In the genomic region with DNA sequence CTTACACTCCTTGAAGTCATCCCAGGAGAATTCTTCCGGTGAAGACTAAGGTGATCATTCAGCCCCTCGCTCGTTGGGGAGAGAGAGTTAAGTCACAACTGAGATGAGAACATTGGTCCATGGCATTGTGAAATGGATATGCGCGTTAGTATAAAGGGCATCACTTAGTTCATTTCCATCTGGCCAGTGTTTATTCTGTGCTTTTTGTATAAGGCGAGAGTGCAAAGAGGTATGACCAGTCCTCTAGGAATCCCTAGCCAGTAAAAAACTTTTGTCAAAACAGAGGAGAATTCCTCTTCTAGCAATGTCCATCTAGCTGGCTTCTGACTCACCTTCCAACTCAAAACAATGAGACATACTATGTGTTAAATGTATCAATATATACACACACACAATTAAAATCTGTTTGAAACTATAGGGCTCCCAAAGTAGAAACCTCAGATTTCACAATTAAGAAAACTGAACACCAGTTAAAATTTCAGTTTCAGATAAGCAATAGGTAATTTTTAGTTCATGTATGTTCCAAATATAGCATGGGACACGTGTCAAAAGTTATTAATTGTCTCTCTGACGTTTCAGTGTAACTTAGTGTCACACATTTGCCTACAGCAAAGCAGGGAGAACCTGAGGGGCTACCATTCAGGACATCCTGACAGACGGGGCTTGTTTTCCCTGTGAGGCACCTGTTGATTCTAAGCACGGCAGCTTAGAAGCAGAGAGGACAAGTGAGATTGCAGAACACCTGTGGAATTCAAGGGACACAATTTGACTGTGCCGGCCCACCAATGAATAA, we compare ENCODE assay signal across 11 cellular contexts.
DNase-seq lines count a peak whose midpoint lies in the region; ATAC-seq, FAIRE-seq and TF ChIP-seq lines count a peak whose summit lies in the region.
"Had no signal": no experiment of that assay in that cellular context is flagged by ENCODE, and none has a peak within 500 bp of the region (broad histone marks: within the 10 kb centered on the region; RNA-seq: fewer than 3 reads in every experiment).

No MANE protein-coding gene starts in this region.

- intact Hi-C loops in uterus (cut with DNase I; ENCODE audit: low total_unique reads) = no loop called here

- H3K9me3 ChIP-seq in uterus = peaks cover 0 to under 1% of the 10 kb centered on the region in 2 donors
- H3K9me3 ChIP-seq: tibial artery had no signal

- TF ChIP-seq CTCF in uterus (IDR thresholded peaks at IDR 0.05) = no peak

- FAIRE-seq in H54 (lab: Jason Lieb, UNC) (peak; percentile 23), HTR-8/SVneo (lab: Jason Lieb, UNC) (peak; percentile 26)

- H3K36me3 ChIP-seq in uterus = no peaks in the 10 kb centered on the region
- H3K36me3 ChIP-seq: tibial artery had no signal

- H3K4me3 ChIP-seq in uterus = no peak overlapping the region
- H3K4me3 ChIP-seq: psoas muscle, tibial artery had no signal

- no peaks in the 10 kb centered on the region for H3K27me3 ChIP-seq in uterus
- H3K27me3 ChIP-seq: tibial artery had no signal

- DNase-seq in H54 (ENCODE audit: insufficient read length, low spot score) (no peak), HTR-8/SVneo (ENCODE audit: insufficient read length, low spot score) (peak; percentile 19), germinal center (ENCODE audit: low spot score) (peak; percentile 54), NK-92 (lab: John Stamatoyannopoulos, UW; ENCODE audit: unreplicated experiment) (no peak), NCI-H526 (lab: John Stamatoyannopoulos, UW) (no peak), NCI-H82 (lab: John Stamatoyannopoulos, UW) (no peak), uterus (no peak)
- DNase-seq: NCI-H524 treated with DMSO at 0.1 percent for 48 hours, psoas muscle, tibial artery had no signal

- peak; percentile 72 for ATAC-seq in GM18511 (IDR thresholded peaks at IDR 0.05; ENCODE audit: unreplicated experiment)
- ATAC-seq: psoas muscle had no signal

- no peak for TF ChIP-seq POLR2A in H54 (IDR thresholded peaks at IDR 0.05; ENCODE audit: low read depth, low read length)
- TF ChIP-seq POLR2A in uterus (IDR thresholded peaks at IDR 0.05) = no peak

- no peak overlapping the region for H3K27ac ChIP-seq in uterus
- H3K27ac ChIP-seq: psoas muscle had no signal

- H3K4me1 ChIP-seq in uterus = peaks cover 0 to 6% of the 10 kb centered on the region in 2 donors

Comparison
In these comparisons a context has a peak if more than half of its experiments do, and no peak if none do; other contexts are left out.
1. DNase-seq: peak in HTR-8/SVneo (single experiment) and germinal center (single experiment); none in H54 (single experiment), NK-92 (single experiment), NCI-H526 (0 of 2), NCI-H82 (single experiment) and uterus (0 of 2).